ENCODE assay signal across 1 cellular context in the genomic region with DNA sequence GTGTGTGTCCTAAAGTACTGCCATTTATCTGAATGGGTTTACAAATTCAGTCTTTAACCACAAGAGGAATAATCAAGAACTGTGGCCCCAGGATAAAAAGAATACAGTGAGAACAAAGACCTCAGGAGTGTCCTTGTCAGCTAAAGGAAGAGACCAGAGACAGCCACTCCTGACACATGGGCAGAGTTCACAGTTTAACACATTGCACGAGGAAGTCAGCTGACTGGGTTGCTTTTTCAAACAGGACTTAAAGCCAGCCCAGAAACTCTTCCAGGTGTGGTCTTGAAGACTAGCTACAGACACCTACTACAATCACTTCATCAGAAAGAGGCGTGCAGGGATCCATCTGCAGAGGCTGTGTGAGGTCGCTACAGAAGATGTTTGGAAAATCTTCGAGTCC.
TF ChIP-seq lines count a peak whose summit lies in the region.

No MANE protein-coding gene starts in this region.

TF ChIP-seq in GM23338, 12 proteins besides CTCF, POLR2A, EP300 and RAD21 (continued from another document):
- TF ChIP-seq, protein P1, sequence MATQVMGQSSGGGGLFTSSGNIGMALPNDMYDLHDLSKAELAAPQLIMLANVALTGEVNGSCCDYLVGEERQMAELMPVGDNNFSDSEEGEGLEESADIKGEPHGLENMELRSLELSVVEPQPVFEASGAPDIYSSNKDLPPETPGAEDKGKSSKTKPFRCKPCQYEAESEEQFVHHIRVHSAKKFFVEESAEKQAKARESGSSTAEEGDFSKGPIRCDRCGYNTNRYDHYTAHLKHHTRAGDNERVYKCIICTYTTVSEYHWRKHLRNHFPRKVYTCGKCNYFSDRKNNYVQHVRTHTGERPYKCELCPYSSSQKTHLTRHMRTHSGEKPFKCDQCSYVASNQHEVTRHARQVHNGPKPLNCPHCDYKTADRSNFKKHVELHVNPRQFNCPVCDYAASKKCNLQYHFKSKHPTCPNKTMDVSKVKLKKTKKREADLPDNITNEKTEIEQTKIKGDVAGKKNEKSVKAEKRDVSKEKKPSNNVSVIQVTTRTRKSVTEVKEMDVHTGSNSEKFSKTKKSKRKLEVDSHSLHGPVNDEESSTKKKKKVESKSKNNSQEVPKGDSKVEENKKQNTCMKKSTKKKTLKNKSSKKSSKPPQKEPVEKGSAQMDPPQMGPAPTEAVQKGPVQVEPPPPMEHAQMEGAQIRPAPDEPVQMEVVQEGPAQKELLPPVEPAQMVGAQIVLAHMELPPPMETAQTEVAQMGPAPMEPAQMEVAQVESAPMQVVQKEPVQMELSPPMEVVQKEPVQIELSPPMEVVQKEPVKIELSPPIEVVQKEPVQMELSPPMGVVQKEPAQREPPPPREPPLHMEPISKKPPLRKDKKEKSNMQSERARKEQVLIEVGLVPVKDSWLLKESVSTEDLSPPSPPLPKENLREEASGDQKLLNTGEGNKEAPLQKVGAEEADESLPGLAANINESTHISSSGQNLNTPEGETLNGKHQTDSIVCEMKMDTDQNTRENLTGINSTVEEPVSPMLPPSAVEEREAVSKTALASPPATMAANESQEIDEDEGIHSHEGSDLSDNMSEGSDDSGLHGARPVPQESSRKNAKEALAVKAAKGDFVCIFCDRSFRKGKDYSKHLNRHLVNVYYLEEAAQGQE (IDR thresholded peaks at IDR 0.05; ENCODE audit: unreplicated experiment), result no peak
- TF ChIP-seq ZNF331 (CRISPR knock-in tag; IDR thresholded peaks at IDR 0.05; ENCODE audit: low read depth) (no peak), STAT1 (IDR thresholded peaks at IDR 0.05; ENCODE audit: unreplicated experiment) (no peak), JUNB (IDR thresholded peaks at IDR 0.05; ENCODE audit: unreplicated experiment) (no peak), NANOG (IDR thresholded peaks at IDR 0.05; ENCODE audit: borderline replicate concordance) (no peak), CREB1 (CRISPR knock-in tag; IDR thresholded peaks at IDR 0.05; ENCODE audit: low read depth) (no peak), POLR2AphosphoS5 (IDR thresholded peaks at IDR 0.05; ENCODE audit: low read depth) (no peak), ZNF114 (CRISPR knock-in tag; IDR thresholded peaks at IDR 0.05) (no peak), EZH2 (IDR thresholded peaks at IDR 0.05; ENCODE audit: low read depth, unreplicated experiment) (no peak)
- TF ChIP-seq, protein P2, sequence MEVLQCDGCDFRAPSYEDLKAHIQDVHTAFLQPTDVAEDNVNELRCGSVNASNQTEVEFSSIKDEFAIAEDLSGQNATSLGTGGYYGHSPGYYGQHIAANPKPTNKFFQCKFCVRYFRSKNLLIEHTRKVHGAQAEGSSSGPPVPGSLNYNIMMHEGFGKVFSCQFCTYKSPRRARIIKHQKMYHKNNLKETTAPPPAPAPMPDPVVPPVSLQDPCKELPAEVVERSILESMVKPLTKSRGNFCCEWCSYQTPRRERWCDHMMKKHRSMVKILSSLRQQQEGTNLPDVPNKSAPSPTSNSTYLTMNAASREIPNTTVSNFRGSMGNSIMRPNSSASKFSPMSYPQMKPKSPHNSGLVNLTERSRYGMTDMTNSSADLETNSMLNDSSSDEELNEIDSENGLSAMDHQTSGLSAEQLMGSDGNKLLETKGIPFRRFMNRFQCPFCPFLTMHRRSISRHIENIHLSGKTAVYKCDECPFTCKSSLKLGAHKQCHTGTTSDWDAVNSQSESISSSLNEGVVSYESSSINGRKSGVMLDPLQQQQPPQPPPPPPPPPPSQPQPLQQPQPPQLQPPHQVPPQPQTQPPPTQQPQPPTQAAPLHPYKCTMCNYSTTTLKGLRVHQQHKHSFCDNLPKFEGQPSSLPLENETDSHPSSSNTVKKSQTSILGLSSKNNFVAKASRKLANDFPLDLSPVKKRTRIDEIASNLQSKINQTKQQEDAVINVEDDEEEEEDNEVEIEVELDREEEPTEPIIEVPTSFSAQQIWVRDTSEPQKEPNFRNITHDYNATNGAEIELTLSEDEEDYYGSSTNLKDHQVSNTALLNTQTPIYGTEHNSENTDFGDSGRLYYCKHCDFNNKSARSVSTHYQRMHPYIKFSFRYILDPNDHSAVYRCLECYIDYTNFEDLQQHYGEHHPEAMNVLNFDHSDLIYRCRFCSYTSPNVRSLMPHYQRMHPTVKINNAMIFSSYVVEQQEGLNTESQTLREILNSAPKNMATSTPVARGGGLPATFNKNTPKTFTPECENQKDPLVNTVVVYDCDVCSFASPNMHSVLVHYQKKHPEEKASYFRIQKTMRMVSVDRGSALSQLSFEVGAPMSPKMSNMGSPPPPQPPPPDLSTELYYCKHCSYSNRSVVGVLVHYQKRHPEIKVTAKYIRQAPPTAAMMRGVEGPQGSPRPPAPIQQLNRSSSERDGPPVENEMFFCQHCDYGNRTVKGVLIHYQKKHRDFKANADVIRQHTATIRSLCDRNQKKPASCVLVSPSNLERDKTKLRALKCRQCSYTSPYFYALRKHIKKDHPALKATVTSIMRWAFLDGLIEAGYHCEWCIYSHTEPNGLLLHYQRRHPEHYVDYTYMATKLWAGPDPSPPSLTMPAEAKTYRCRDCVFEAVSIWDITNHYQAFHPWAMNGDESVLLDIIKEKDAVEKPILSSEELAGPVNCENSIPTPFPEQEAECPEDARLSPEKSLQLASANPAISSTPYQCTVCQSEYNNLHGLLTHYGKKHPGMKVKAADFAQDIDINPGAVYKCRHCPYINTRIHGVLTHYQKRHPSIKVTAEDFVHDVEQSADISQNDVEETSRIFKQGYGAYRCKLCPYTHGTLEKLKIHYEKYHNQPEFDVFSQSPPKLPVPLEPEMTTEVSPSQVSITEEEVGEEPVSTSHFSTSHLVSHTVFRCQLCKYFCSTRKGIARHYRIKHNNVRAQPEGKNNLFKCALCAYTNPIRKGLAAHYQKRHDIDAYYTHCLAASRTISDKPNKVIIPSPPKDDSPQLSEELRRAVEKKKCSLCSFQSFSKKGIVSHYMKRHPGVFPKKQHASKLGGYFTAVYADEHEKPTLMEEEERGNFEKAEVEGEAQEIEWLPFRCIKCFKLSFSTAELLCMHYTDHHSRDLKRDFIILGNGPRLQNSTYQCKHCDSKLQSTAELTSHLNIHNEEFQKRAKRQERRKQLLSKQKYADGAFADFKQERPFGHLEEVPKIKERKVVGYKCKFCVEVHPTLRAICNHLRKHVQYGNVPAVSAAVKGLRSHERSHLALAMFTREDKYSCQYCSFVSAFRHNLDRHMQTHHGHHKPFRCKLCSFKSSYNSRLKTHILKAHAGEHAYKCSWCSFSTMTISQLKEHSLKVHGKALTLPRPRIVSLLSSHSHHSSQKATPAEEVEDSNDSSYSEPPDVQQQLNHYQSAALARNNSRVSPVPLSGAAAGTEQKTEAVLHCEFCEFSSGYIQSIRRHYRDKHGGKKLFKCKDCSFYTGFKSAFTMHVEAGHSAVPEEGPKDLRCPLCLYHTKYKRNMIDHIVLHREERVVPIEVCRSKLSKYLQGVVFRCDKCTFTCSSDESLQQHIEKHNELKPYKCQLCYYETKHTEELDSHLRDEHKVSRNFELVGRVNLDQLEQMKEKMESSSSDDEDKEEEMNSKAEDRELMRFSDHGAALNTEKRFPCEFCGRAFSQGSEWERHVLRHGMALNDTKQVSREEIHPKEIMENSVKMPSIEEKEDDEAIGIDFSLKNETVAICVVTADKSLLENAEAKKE (CRISPR knock-in tag; IDR thresholded peaks at IDR 0.05), result no peak
TF ChIP-seq in GM23338: peak in this region for 0.
